10 cellular contexts compared by ENCODE assay signal in genomic region chr22:20568502-20569058, GRCh38.
A peak's percentile ranks its signal among the peaks of the same experiment; 100 is the strongest.
DNase-seq lines count a peak whose midpoint lies in the region; ATAC-seq and TF ChIP-seq lines count a peak whose summit lies in the region.
"Had no signal": no experiment of that assay in that cellular context is flagged by ENCODE, and none has a peak within 500 bp of the region (broad histone marks: within the 10 kb centered on the region; RNA-seq: fewer than 3 reads in every experiment).

No MANE protein-coding gene starts in this region.

- no peaks in the 10 kb centered on the region for H3K9me3 ChIP-seq in AG04450 (ENCODE audit: control insufficient read depth, insufficient read depth, low read length)
- H3K9me3 ChIP-seq in PC-9 (ENCODE audit: insufficient read depth, low read depth): no peaks in the 10 kb centered on the region

- DNase-seq in AG04450 (ENCODE audit: low read depth, low spot score) (no peak), PC-9 (no peak), osteocyte (ENCODE audit: extremely low spot score, unreplicated experiment) (no peak), OCI-M2 (lab: John Stamatoyannopoulos, UW; ENCODE audit: unreplicated experiment) (no peak), CD14-positive monocyte (ENCODE audit: low spot score) (no peak)
- DNase-seq in effector memory CD8-positive, alpha-beta T cell: no peak
- DNase-seq: NCI-H1694 had no signal

- peak overlapping the region; percentile 97 for H3K27ac ChIP-seq in AG04450 (ENCODE audit: low read depth, low read length)
- peak overlapping the region; percentile 97 for H3K27ac ChIP-seq in PC-9
- H3K27ac ChIP-seq: C4-2B had no signal

- H3K9me3 Mint-ChIP-seq in effector memory CD8-positive, alpha-beta T cell: no peaks in the 10 kb centered on the region
- H3K9me3 Mint-ChIP-seq in osteocyte (ENCODE audit: unreplicated experiment) (no peaks in the 10 kb centered on the region), CD14-positive monocyte (peaks cover 0 to 2% (median 0%) of the 10 kb centered on the region in 7 donors)

- POLR2A ChIA-PET in AG04450 (lab: Yijun Ruan, JAX): interaction anchor here (0.7 to 2.4 kb wide), 8 partner anchors 11 to 451 kb away, joined by 3 to 14 read pairs (median 6); partner anchors contain the start of gene TRMT2A
- POLR2A ChIA-PET in PC-9 (lab: Charles Lee; ENCODE audit: unreplicated experiment): interaction anchor here (0.6 kb wide), 1 partner anchor 37 kb away, joined by 3 read pairs; no protein-coding TSS in a partner anchor

- no peak overlapping the region for H2AFZ ChIP-seq in PC-9

- H3K4me3 Mint-ChIP-seq in effector memory CD8-positive, alpha-beta T cell: peak overlapping the region; percentile 82 to 90
- peak overlapping the region; percentile 22 for H3K4me3 Mint-ChIP-seq in osteocyte (ENCODE audit: unreplicated experiment)
- no peak overlapping the region for H3K4me3 Mint-ChIP-seq in CD14-positive monocyte

- H4K20me1 ChIP-seq in PC-9 (ENCODE audit: insufficient read depth): peaks cover 14% of the 10 kb centered on the region

- BruUV-seq in PC-9 (replicated peaks; lab: Mats Ljungman, UMichigan): no TSS peak

- peaks cover 62% of the 10 kb centered on the region for H3F3A ChIP-seq in PC-9 (ENCODE audit: insufficient read depth, low read depth)

- H3K27me3 ChIP-seq in AG04450 (ENCODE audit: control insufficient read depth, insufficient read depth, low read length): no peaks in the 10 kb centered on the region
- no peaks in the 10 kb centered on the region for H3K27me3 ChIP-seq in PC-9 (ENCODE audit: insufficient read depth, low read depth)

- H3K27me3 Mint-ChIP-seq in effector memory CD8-positive, alpha-beta T cell: no peaks in the 10 kb centered on the region
- no peaks in the 10 kb centered on the region for H3K27me3 Mint-ChIP-seq in osteocyte (ENCODE audit: unreplicated experiment)
- no peaks in the 10 kb centered on the region for H3K27me3 Mint-ChIP-seq in CD14-positive monocyte (ENCODE audit: low read depth in 3 of 3)

- CTCF ChIA-PET in AG04450 (lab: Charles Lee) (interaction anchor here (0.7 to 7.8 kb wide), 6 partner anchors 11 to 150 kb away, joined by 3 to 82 read pairs (median 10); partner anchors contain the start of gene MED15), PC-9 (lab: Charles Lee) (interaction anchor here (0.5 to 0.8 kb wide), 2 partner anchors 147 to 586 kb away, joined by 3 to 5 read pairs; no protein-coding TSS in a partner anchor)

- peaks cover 79 to 83% of the 10 kb centered on the region in 2 donors for H3K4me1 Mint-ChIP-seq in effector memory CD8-positive, alpha-beta T cell (ENCODE audit: low read depth in 2 of 2)
- H3K4me1 Mint-ChIP-seq in osteocyte (ENCODE audit: unreplicated experiment) (peaks cover 77% of the 10 kb centered on the region), CD14-positive monocyte (peaks cover 26% of the 10 kb centered on the region)

- peak overlapping the region; percentile 91 to 96 for H3K27ac Mint-ChIP-seq in effector memory CD8-positive, alpha-beta T cell
- H3K27ac Mint-ChIP-seq in osteocyte (ENCODE audit: unreplicated experiment) (peak overlapping the region; percentile 96), CD14-positive monocyte (peak overlapping the region in 2 of 7 donors; percentile 52 to 70)

- H3K4me1 ChIP-seq in PC-9 (replicated peaks; ENCODE audit: insufficient read depth): peaks cover 66% of the 10 kb centered on the region

- ATAC-seq in effector memory CD8-positive, alpha-beta T cell (replicated peaks): no peak
- ATAC-seq in GM21528 (IDR thresholded peaks at IDR 0.05; ENCODE audit: low FRiP score, unreplicated experiment): no peak
- ATAC-seq in HG03469 (IDR thresholded peaks at IDR 0.05; ENCODE audit: unreplicated experiment): no peak

- no peaks in the 10 kb centered on the region for H3K9me2 ChIP-seq in PC-9 (ENCODE audit: insufficient read depth)

- peaks cover 26% of the 10 kb centered on the region for H3K79me2 ChIP-seq in PC-9 (ENCODE audit: low read depth)

- TF ChIP-seq CTCF in AG04450 (IDR thresholded peaks at IDR 0.05; ENCODE audit: low read depth, low read length) (no peak), PC-9 (conservative IDR thresholded peaks at IDR 0.05) (no peak), osteocyte (IDR thresholded peaks at IDR 0.05) (no peak), CD14-positive monocyte (IDR thresholded peaks at IDR 0.05) (no peak)

- intact Hi-C loops in PC-9 (cut with micrococcal nuclease; ENCODE audit: unreplicated experiment) (loop anchor here (1.0 to 5.0 kb wide), 3 partner anchors 37 to 134 kb away; no protein-coding TSS in a partner anchor), CD14-positive monocyte (cut with micrococcal nuclease) (no loop called here)

- no peak overlapping the region for H3K4me3 ChIP-seq in AG04450 (ENCODE audit: low read depth, low read length)
- H3K4me3 ChIP-seq in PC-9: no peak overlapping the region

- H3K4me2 ChIP-seq in PC-9: peak overlapping the region; percentile 61

- H3K36me3 Mint-ChIP-seq in effector memory CD8-positive, alpha-beta T cell (ENCODE audit: insufficient read depth): peaks cover 80% of the 10 kb centered on the region
- peaks cover 42% of the 10 kb centered on the region for H3K36me3 Mint-ChIP-seq in osteocyte (ENCODE audit: unreplicated experiment)
- peaks cover 86 to 98% of the 10 kb centered on the region in 2 donors for H3K36me3 Mint-ChIP-seq in CD14-positive monocyte

- H3K36me3 ChIP-seq in PC-9 (ENCODE audit: low read depth): peaks cover 12% of the 10 kb centered on the region; the same call in 1 of the 2 replicates

Comparison
In these comparisons a context has a peak if more than half of its experiments do, and no peak if none do; other contexts are left out.
1. H3K4me3 Mint-ChIP-seq: peak in effector memory CD8-positive, alpha-beta T cell (2 of 2) and osteocyte (single experiment); none in CD14-positive monocyte (0 of 2).